Comparison of ENCODE assay signal across 27 cellular contexts in genomic region chr4:20326460-20326859, GRCh38.
"Had no signal": no experiment of that assay in that cellular context is flagged by ENCODE, and none has a peak within 500 bp of the region (broad histone marks: within the 10 kb centered on the region; RNA-seq: fewer than 3 reads in every experiment).

No MANE protein-coding gene starts in this region.

- ATAC-seq: esophagus mucosa; foreskin keratinocyte; heart right ventricle; left lung; lower lobe of right lung; psoas muscle; stimulated activated memory B cell treated with anti-CD40 and anti-IgM and Interleukin-4, amounts not matched to agents 10 μg/mL and 1 μg/mL and 100 μg/mL, for 72 hours; stimulated activated naive CD8-positive, alpha-beta T cell treated with anti-CD3 and anti-CD28 coated beads, Interleukin-15, amount 100 ng/mL, for 72 hours; WTC11 had no signal

- DNase-seq: activated CD4-positive, alpha-beta memory T cell treated with anti-CD3 and anti-CD28 coated beads, Interleukin-2, amount 10 ng/mL, durations not matched to agents 7 days and 5 days; activated CD4-positive, alpha-beta T cell treated with anti-CD3 and anti-CD28 coated beads for 1 hour; activated CD4-positive, alpha-beta T cell treated with anti-CD3 and anti-CD28 coated beads, Interleukin-2, amount 10 ng/mL, durations not matched to agents 7 days and 5 days; activated CD8-positive, alpha-beta memory T cell treated with anti-CD3 and anti-CD28 coated beads, Interleukin-2, amount 50 U/mL, for 48 hours; activated gamma-delta T cell treated with Interleukin-2 at 50 U/mL for 16 hours; activated naive CD4-positive, alpha-beta T cell treated with anti-CD3 and anti-CD28 coated beads, Interleukin-2, amount 50 U/mL, for 16 hours; activated T-cell treated with anti-CD3 and anti-CD28 coated beads, Interleukin-2, amount 50 U/mL, for 24 hours; central memory CD4-positive, alpha-beta T cell; foreskin keratinocyte; heart right ventricle; left lung; lower lobe of right lung; nucleus accumbens; psoas muscle; sigmoid colon; small intestine; stimulated activated CD4-positive, alpha-beta T cell treated with anti-CD3 and anti-CD28 coated beads, Interleukin-4, amount 100 ng/mL, for 4 hours; stimulated activated CD8-positive, alpha-beta memory T cell treated with anti-CD3 and anti-CD28 coated beads, Interleukin-4, amount 100 ng/mL, for 48 hours; stimulated activated naive CD8-positive, alpha-beta T cell treated with anti-CD3 and anti-CD28 coated beads, Interleukin-15, amount 100 ng/mL, for 72 hours; substantia nigra; T1000; uterus had no signal

- H3K27ac ChIP-seq: breast epithelium, foreskin keratinocyte, heart right ventricle, left lung, lower lobe of right lung, parathyroid adenoma, psoas muscle, sigmoid colon, uterus had no signal

- H3K4me1 ChIP-seq: breast epithelium, foreskin keratinocyte, heart right ventricle, left lung, lower lobe of right lung, parathyroid adenoma, uterus had no signal

- H3K4me3 ChIP-seq: breast epithelium, heart right ventricle, left lung, lower lobe of right lung, psoas muscle, sigmoid colon, uterus had no signal

- FAIRE-seq: small intestine had no signal

- H3K27me3 ChIP-seq: breast epithelium, foreskin keratinocyte, heart right ventricle, left lung, sigmoid colon, uterus had no signal

- H3K9me3 ChIP-seq: breast epithelium, heart right ventricle, left lung, lower lobe of right lung, psoas muscle, sigmoid colon, uterus had no signal

- H3K36me3 ChIP-seq: breast epithelium, heart right ventricle, left lung, lower lobe of right lung, sigmoid colon, uterus had no signal

- H3K9ac ChIP-seq: parathyroid adenoma had no signal
